26 cellular contexts compared by ENCODE assay signal in the genomic region with DNA sequence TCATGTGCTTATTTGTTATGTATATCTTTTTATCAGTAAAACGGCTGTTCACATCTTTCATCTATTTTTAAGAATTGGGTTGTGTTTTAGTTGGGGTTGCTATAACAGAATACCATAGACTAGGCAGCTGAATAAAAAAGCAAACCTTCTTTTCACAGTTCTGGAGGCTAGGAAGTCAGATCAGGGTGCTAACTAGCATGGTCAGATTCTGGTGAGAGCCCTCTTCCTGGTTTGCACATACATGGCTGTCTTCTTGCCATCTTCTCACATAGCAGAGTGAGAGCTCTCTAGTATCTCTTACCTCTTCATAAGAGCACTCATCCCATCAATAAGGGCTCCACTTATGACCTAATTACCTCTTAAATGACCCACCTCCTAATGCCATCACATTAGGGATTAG.
"Had no signal": no experiment of that assay in that cellular context is flagged by ENCODE, and none has a peak within 500 bp of the region (broad histone marks: within the 10 kb centered on the region; RNA-seq: fewer than 3 reads in every experiment).

No MANE protein-coding gene starts in this region.

- H3K27ac Mint-ChIP-seq: nephron progenitor cell; stimulated activated effector memory CD8-positive, alpha-beta T cell treated with anti-CD3 and anti-CD28 coated beads, Interleukin-12 subunit alpha, Interleukin-12 subunit beta, amount 100 ng/mL, for 72 hours had no signal

- DNase-seq: activated CD4-positive, alpha-beta T cell treated with anti-CD3 and anti-CD28 coated beads for 1 hour; activated T-cell treated with anti-CD3 and anti-CD28 coated beads, Interleukin-2, amount 50 U/mL, for 1 hour; adrenal gland; brain microvascular endothelial cell; central memory CD4-positive, alpha-beta T cell; colonic mucosa; dorsolateral prefrontal cortex; glutamatergic neuron; kidney glomerular epithelial cell; left lung; midbrain; nephron progenitor cell; nucleus accumbens; small intestine; stimulated activated CD4-positive, alpha-beta T cell treated with anti-CD3 and anti-CD28 coated beads, Interleukin-2, amount 100 ng/mL, for 24 hours; stimulated activated naive CD8-positive, alpha-beta T cell treated with anti-CD3 and anti-CD28 coated beads, Interleukin-15, amount 100 ng/mL, for 72 hours; trophoblast cell had no signal

- H3K9me3 Mint-ChIP-seq: stimulated activated effector memory CD8-positive, alpha-beta T cell treated with anti-CD3 and anti-CD28 coated beads, Interleukin-12 subunit alpha, Interleukin-12 subunit beta, amount 100 ng/mL, for 72 hours had no signal

- H3K9me3 ChIP-seq: adrenal gland, ascending aorta, colonic mucosa, esophagus muscularis mucosa, left lung, vagina had no signal

- ATAC-seq: left lung; sciatic nerve; stimulated activated effector memory CD8-positive, alpha-beta T cell treated with anti-CD3 and anti-CD28 coated beads, Interleukin-12 subunit alpha, Interleukin-12 subunit beta, amount 100 ng/mL, for 72 hours; stimulated activated naive CD8-positive, alpha-beta T cell treated with anti-CD3 and anti-CD28 coated beads, Interleukin-15, amount 100 ng/mL, for 72 hours had no signal

- H3K27ac ChIP-seq: adrenal gland, brain microvascular endothelial cell, colonic mucosa, dorsolateral prefrontal cortex, esophagus muscularis mucosa, hepatocyte, left lung, parathyroid adenoma, vagina had no signal

- H3K9ac ChIP-seq: parathyroid adenoma had no signal

- H3K4me3 ChIP-seq: adrenal gland, ascending aorta, colonic mucosa, dorsolateral prefrontal cortex, esophagus muscularis mucosa, hepatocyte, left lung, lung, vagina had no signal

- H2AFZ ChIP-seq: hepatocyte, parathyroid adenoma had no signal

- H3K27me3 ChIP-seq: adrenal gland, ascending aorta, brain microvascular endothelial cell, colonic mucosa, dorsolateral prefrontal cortex, esophagus muscularis mucosa, hepatocyte, left lung, vagina had no signal

- H3K4me1 ChIP-seq: colonic mucosa, left lung, vagina had no signal

- H3K4me2 ChIP-seq: hepatocyte had no signal

- H3K4me1 Mint-ChIP-seq: nephron progenitor cell; stimulated activated naive CD8-positive, alpha-beta T cell treated with anti-CD3 and anti-CD28 coated beads, Interleukin-15, amount 100 ng/mL, for 72 hours had no signal

- H3K27me3 Mint-ChIP-seq: activated naive CD8-positive, alpha-beta T cell; stimulated activated naive CD8-positive, alpha-beta T cell treated with anti-CD3 and anti-CD28 coated beads, Interleukin-15, amount 100 ng/mL, for 72 hours had no signal

- H3K4me3 Mint-ChIP-seq: activated naive CD8-positive, alpha-beta T cell; nephron progenitor cell; stimulated activated effector memory CD8-positive, alpha-beta T cell treated with anti-CD3 and anti-CD28 coated beads, Interleukin-12 subunit alpha, Interleukin-12 subunit beta, amount 100 ng/mL, for 72 hours; stimulated activated naive CD8-positive, alpha-beta T cell treated with anti-CD3 and anti-CD28 coated beads, Interleukin-15, amount 100 ng/mL, for 72 hours had no signal
